13 cellular contexts compared by ENCODE assay signal in the genomic region with DNA sequence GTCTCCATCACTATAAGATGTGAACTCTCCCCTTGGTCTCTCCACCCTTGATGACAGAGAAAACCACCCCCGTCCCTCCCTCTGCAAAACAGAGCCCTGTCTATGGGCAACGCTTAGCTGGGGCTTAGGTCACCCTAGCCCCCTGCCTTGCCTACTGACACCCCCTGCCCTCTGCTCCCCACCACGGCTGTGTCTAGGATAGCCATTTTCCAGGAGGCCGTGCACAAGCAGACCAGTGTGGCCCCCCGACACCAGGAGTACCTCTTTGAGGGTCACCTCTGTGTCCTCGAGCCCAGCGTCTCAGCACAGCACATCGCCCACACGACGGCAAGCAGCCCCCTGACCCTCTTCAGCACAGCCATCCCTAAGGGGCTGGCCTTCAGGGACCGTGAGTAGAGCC.
"Had no signal": no experiment of that assay in that cellular context is flagged by ENCODE, and none has a peak within 500 bp of the region (broad histone marks: within the 10 kb centered on the region; RNA-seq: fewer than 3 reads in every experiment).

No MANE protein-coding gene starts in this region.

- H3K4me3 ChIP-seq: ascending aorta, cardiac muscle cell, PC-9, SJCRH30, SK-N-MC had no signal

- H3K27ac ChIP-seq: ascending aorta, cardiac muscle cell, KMS-11, PC-9, RWPE1, SJCRH30, SK-N-MC had no signal

- H3K9ac ChIP-seq: KMS-11 had no signal

- H3K4me3 Mint-ChIP-seq: activated CD4-positive, alpha-beta memory T cell treated with anti-CD3 and anti-CD28 coated beads, Interleukin-2, amount 10 ng/mL, durations not matched to agents 7 days and 5 days; activated CD8-positive, alpha-beta memory T cell treated with anti-CD3 and anti-CD28 coated beads, Interleukin-2, amount 10 ng/mL, durations not matched to agents 7 days and 5 days; activated naive CD4-positive, alpha-beta T cell treated with anti-CD3 and anti-CD28 coated beads, Interleukin-2, amount 10 ng/mL, durations not matched to agents 7 days and 5 days; activated naive CD8-positive, alpha-beta T cell; central memory CD8-positive, alpha-beta T cell had no signal

- H2AFZ ChIP-seq: PC-9 had no signal

- H3K36me3 ChIP-seq: ascending aorta, SJCRH30 had no signal

- H3K9me3 ChIP-seq: ascending aorta, SJCRH30 had no signal

- H3K4me1 ChIP-seq: ascending aorta, SJCRH30 had no signal

- H3K27ac Mint-ChIP-seq: activated CD4-positive, alpha-beta memory T cell treated with anti-CD3 and anti-CD28 coated beads, Interleukin-2, amount 10 ng/mL, durations not matched to agents 7 days and 5 days had no signal

- H3K9me3 Mint-ChIP-seq: activated CD4-positive, alpha-beta memory T cell treated with anti-CD3 and anti-CD28 coated beads, Interleukin-2, amount 10 ng/mL, durations not matched to agents 7 days and 5 days; activated naive CD4-positive, alpha-beta T cell treated with anti-CD3 and anti-CD28 coated beads, Interleukin-2, amount 10 ng/mL, durations not matched to agents 7 days and 5 days; central memory CD8-positive, alpha-beta T cell had no signal

- H3K4me2 ChIP-seq: KMS-11, PC-9 had no signal

- DNase-seq: NCI-H1436 treated with DMSO at 0.1 percent for 48 hours had no signal

- H3K27me3 ChIP-seq: ascending aorta, cardiac muscle cell, SJCRH30 had no signal

- H3K27me3 Mint-ChIP-seq: activated CD4-positive, alpha-beta memory T cell treated with anti-CD3 and anti-CD28 coated beads, Interleukin-2, amount 10 ng/mL, durations not matched to agents 7 days and 5 days; activated CD8-positive, alpha-beta memory T cell treated with anti-CD3 and anti-CD28 coated beads, Interleukin-2, amount 10 ng/mL, durations not matched to agents 7 days and 5 days; activated naive CD4-positive, alpha-beta T cell treated with anti-CD3 and anti-CD28 coated beads, Interleukin-2, amount 10 ng/mL, durations not matched to agents 7 days and 5 days; activated naive CD8-positive, alpha-beta T cell; central memory CD8-positive, alpha-beta T cell had no signal
